ENCODE assay signal across 13 cellular contexts in the genomic region with DNA sequence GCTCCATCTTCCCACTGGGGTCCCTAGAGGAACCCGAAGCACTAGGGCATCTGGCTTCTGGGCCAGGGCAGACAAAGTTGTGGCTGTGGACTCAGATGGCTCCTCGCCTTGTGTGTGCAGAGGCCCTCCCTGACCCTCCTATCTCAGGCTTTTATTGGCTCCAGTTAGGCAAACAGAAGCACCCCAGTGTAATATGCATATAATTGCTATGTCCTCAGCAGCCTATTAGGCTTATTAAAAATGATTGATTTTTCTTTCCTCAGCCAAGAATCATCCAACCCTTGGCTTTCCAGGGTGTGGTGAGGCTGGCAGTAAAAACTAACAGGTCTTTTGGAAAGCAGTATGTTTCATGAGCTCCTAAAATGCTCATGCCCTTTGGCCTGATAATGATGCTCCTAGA. TPM values are rescaled to one million over a fixed set of nuclear protein-coding genes. Genes with fewer than 3 reads are reported as not detected.
A peak's percentile ranks its signal among the peaks of the same experiment; 100 is the strongest.
DNase-seq lines count a peak whose midpoint lies in the region.
"Had no signal": no experiment of that assay in that cellular context is flagged by ENCODE, and none has a peak within 500 bp of the region (broad histone marks: within the 10 kb centered on the region; RNA-seq: fewer than 3 reads in every experiment).

No MANE protein-coding gene starts in this region.

- DNase-seq in NCI-H2227 (lab: John Stamatoyannopoulos, UW; ENCODE audit: unreplicated experiment) (peak; percentile 26), NCI-H2227 treated with DMSO at 0.1 percent for 48 hours (lab: John Stamatoyannopoulos, UW) (no peak), NCI-H69 (lab: John Stamatoyannopoulos, UW) (peak; percentile 94), mesenchymal stem cell (no peak), GM19240 (ENCODE audit: insufficient read length, low spot score) (no peak), AML-193 (lab: John Stamatoyannopoulos, UW) (no peak), HK-2 (ENCODE audit: unreplicated experiment) (no peak)
- no peak for DNase-seq in activated CD4-positive, alpha-beta T cell treated with anti-CD3 and anti-CD28 coated beads for 4 hours
- DNase-seq: EL, Karpas-422, MG63, NCI-H1694, NCI-H774 had no signal

- H2BK5ac ChIP-seq in mesenchymal stem cell (ENCODE audit: low read depth, low read length, poor library complexity, severe bottlenecking), result no peak overlapping the region

- no peak overlapping the region for H2AFZ ChIP-seq in mesenchymal stem cell (ENCODE audit: low read depth, low read length)

- no peak overlapping the region for H4K91ac ChIP-seq in mesenchymal stem cell (ENCODE audit: low read length)

- no peak overlapping the region for H3K18ac ChIP-seq in mesenchymal stem cell (ENCODE audit: low read depth in 1 of 2, low read length in 2 of 2)

- peaks cover 0 to 10% of the 10 kb centered on the region in 2 experiments for H3K27me3 ChIP-seq in mesenchymal stem cell (ENCODE audit: control insufficient read depth in 1 of 2, insufficient read depth in 1 of 2, low read length in 2 of 2)
- H3K27me3 ChIP-seq: MG63 had no signal

- H3K4me1 ChIP-seq in mesenchymal stem cell (ENCODE audit: control insufficient read depth, insufficient read depth, low read depth, low read length), result peaks cover 14% of the 10 kb centered on the region

- no peaks in the 10 kb centered on the region for H3K36me3 ChIP-seq in mesenchymal stem cell (ENCODE audit: control insufficient read depth in 1 of 2, insufficient read depth in 2 of 2, low read depth in 1 of 2, low read length in 2 of 2)
- H3K36me3 ChIP-seq: MG63 had no signal

- no peak overlapping the region for H3K27ac ChIP-seq in mesenchymal stem cell (ENCODE audit: low read length, poor library complexity, severe bottlenecking)

- H3K14ac ChIP-seq in mesenchymal stem cell (ENCODE audit: low read length in 2 of 2), result no peak overlapping the region

- H3K79me1 ChIP-seq in mesenchymal stem cell (replicated peaks; ENCODE audit: low read length, poor library complexity, severe bottlenecking), result no peaks in the 10 kb centered on the region

- H2BK120ac ChIP-seq in mesenchymal stem cell (ENCODE audit: low read depth, low read length), result no peak overlapping the region

- H3K4me2 ChIP-seq in mesenchymal stem cell (ENCODE audit: low read length, poor library complexity, severe bottlenecking), result no peak overlapping the region

- H2BK12ac ChIP-seq in mesenchymal stem cell (ENCODE audit: low read length in 2 of 2), result peak overlapping the region in 1 of 2 experiments; percentile 49

- no peak overlapping the region for H3K4ac ChIP-seq in mesenchymal stem cell (ENCODE audit: low read depth in 1 of 2, low read length in 2 of 2)

- no peak overlapping the region for H3K23ac ChIP-seq in mesenchymal stem cell (ENCODE audit: low read length in 2 of 2)

- no peak overlapping the region for H2BK15ac ChIP-seq in mesenchymal stem cell (ENCODE audit: low read depth, poor library complexity, severe bottlenecking)

- H4K8ac ChIP-seq in mesenchymal stem cell (ENCODE audit: low read length), result no peak overlapping the region

- no peak overlapping the region for H3K4me3 ChIP-seq in mesenchymal stem cell (ENCODE audit: insufficient read depth in 1 of 2, low read depth in 1 of 2, low read length in 2 of 2)
- H3K4me3 ChIP-seq: MG63 had no signal

- no peak overlapping the region for H3K9ac ChIP-seq in mesenchymal stem cell (ENCODE audit: low read length)

- no peaks in the 10 kb centered on the region for H3K9me3 ChIP-seq in mesenchymal stem cell (ENCODE audit: control insufficient read depth, low read length)
- H3K9me3 ChIP-seq: MG63 had no signal

- 98% methylated on average over 2 of the region's 2 CpGs for WGBS in mesenchymal stem cell

- H2AK5ac ChIP-seq in mesenchymal stem cell (ENCODE audit: low read length, severe bottlenecking), result peak overlapping the region; percentile 2

RNA-seq across cellular contexts. Expression of a gene that starts 22.3 kb away (rescaled TPM):
- polyA plus RNA-seq in mesenchymal stem cell (2013, experiment 1 of 2), result 0.06 TPM
- polyA plus RNA-seq in mesenchymal stem cell (2013, experiment 2 of 2), result 0.04 TPM

RNA-seq across cellular contexts. Expression of a gene that starts 37.5 kb away (rescaled TPM):
- 72.5 TPM for polyA plus RNA-seq in mesenchymal stem cell (2013, experiment 1 of 2)
- 69.0 TPM for polyA plus RNA-seq in mesenchymal stem cell (2013, experiment 2 of 2)

RNA-seq across cellular contexts. Expression of a gene that starts 38.4 kb away (rescaled TPM):
- polyA plus RNA-seq in mesenchymal stem cell (2013, experiment 1 of 2), result 65.6 TPM
- 63.3 TPM for polyA plus RNA-seq in mesenchymal stem cell (2013, experiment 2 of 2)

Comparison
In these comparisons a context has a peak if more than half of its experiments do, and no peak if none do; other contexts are left out.
1. DNase-seq: peak in NCI-H2227 (single experiment) and NCI-H69 (single experiment); none in NCI-H2227 treated with DMSO at 0.1 percent for 48 hours (single experiment), mesenchymal stem cell (single experiment), GM19240 (single experiment), activated CD4-positive, alpha-beta T cell treated with anti-CD3 and anti-CD28 coated beads for 4 hours (0 of 2), AML-193 (0 of 2) and HK-2 (single experiment).